Comparison of ENCODE assay signal across 8 cellular contexts in the genomic region with DNA sequence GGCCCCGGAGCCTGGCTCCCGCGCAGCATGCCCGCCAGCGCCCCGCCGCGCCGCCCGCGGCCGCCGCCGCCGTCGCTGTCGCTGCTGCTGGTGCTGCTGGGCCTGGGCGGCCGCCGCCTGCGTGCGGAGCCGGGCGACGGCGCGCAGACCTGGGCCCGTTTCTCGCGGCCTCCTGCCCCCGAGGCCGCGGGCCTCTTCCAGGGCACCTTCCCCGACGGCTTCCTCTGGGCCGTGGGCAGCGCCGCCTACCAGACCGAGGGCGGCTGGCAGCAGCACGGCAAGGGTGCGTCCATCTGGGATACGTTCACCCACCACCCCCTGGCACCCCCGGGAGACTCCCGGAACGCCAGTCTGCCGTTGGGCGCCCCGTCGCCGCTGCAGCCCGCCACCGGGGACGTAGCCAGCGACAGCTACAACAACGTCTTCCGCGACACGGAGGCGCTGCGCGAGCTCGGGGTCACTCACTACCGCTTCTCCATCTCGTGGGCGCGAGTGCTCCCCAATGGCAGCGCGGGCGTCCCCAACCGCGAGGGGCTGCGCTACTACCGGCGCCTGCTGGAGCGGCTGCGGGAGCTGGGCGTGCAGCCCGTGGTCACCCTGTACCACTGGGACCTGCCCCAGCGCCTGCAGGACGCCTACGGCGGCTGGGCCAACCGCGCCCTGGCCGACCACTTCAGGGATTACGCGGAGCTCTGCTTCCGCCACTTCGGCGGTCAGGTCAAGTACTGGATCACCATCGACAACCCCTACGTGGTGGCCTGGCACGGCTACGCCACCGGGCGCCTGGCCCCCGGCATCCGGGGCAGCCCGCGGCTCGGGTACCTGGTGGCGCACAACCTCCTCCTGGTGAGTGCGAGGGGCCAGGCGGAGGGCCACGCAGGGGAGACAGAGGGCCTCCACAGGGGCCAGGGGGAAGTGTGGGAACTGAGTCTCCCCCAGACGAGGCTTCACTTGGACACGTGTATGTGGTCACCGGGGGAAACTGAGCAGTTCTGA. TPM values are rescaled to one million over a fixed set of nuclear protein-coding genes. Genes with fewer than 3 reads are reported as not detected.
A peak's percentile ranks its signal among the peaks of the same experiment; 100 is the strongest.
DNase-seq lines count a peak whose midpoint lies in the region; ATAC-seq and TF ChIP-seq lines count a peak whose summit lies in the region.

Gene KL (plus strand): TSS at position 10 of the 996 bp plus-strand sequence. CDS start 18 bp downstream, at position 28.

- intact Hi-C loops in activated CD4-positive, alpha-beta T cell treated with anti-CD3 and anti-CD28 coated beads, Interleukin-2, amount 10 ng/mL, durations not matched to agents 24 days and 14 days (cut with micrococcal nuclease), result loop anchor here (1.0 to 10.0 kb wide), 9 partner anchors 16 to 598 kb away; partner anchors contain the start of gene PDS5B

- peaks cover 11% of the 10 kb centered on the region for H3K4me1 Mint-ChIP-seq in activated CD4-positive, alpha-beta T cell treated with anti-CD3 and anti-CD28 coated beads, Interleukin-2, amount 10 ng/mL, durations not matched to agents 24 days and 14 days
- peaks cover 14% of the 10 kb centered on the region for H3K4me1 Mint-ChIP-seq in activated naive CD4-positive, alpha-beta T cell treated with anti-CD3 and anti-CD28 coated beads, Interleukin-2, amount 50 U/mL, for 24 hours

- peaks cover 63% of the 10 kb centered on the region for H3K27me3 Mint-ChIP-seq in activated CD4-positive, alpha-beta T cell treated with anti-CD3 and anti-CD28 coated beads, Interleukin-2, amount 10 ng/mL, durations not matched to agents 24 days and 14 days
- H3K27me3 Mint-ChIP-seq in activated naive CD4-positive, alpha-beta T cell treated with anti-CD3 and anti-CD28 coated beads, Interleukin-2, amount 50 U/mL, for 24 hours, result peaks cover 54% of the 10 kb centered on the region

- peak; percentile 29 for ATAC-seq in HG03108 (IDR thresholded peaks at IDR 0.05; ENCODE audit: unreplicated experiment)

- no peak for TF ChIP-seq CTCF in retinal pigment epithelial cell (conservative IDR thresholded peaks at IDR 0.05; ENCODE audit: low read depth, low read length)

- H3K4me3 ChIP-seq in retinal pigment epithelial cell (ENCODE audit: low read length), result peak within 1 kb of the TSS; percentile 39

- peaks cover 4% of the 10 kb centered on the region for H3K9me3 Mint-ChIP-seq in activated CD4-positive, alpha-beta T cell treated with anti-CD3 and anti-CD28 coated beads, Interleukin-2, amount 10 ng/mL, durations not matched to agents 24 days and 14 days
- no peaks in the 10 kb centered on the region for H3K9me3 Mint-ChIP-seq in activated naive CD4-positive, alpha-beta T cell treated with anti-CD3 and anti-CD28 coated beads, Interleukin-2, amount 50 U/mL, for 24 hours

- peak; percentile 77 for DNase-seq in activated CD4-positive, alpha-beta T cell treated with anti-CD3 and anti-CD28 coated beads, Interleukin-2, amount 10 ng/mL, durations not matched to agents 24 days and 14 days
- DNase-seq in activated CD4-positive, alpha-beta T cell treated with anti-CD3 and anti-CD28 coated beads for 4 hours, result no peak
- DNase-seq in hepatic stellate cell (ENCODE audit: low spot score) (peak; percentile 17), retinal pigment epithelial cell (ENCODE audit: low read depth) (no peak), NCI-H187 (lab: John Stamatoyannopoulos, UW) (no peak)
- no peak for DNase-seq in NK-92 treated with Interleukin-12 subunit alpha and Interleukin-12 subunit beta, amount 100 ng/mL, for 24 hours (lab: John Stamatoyannopoulos, UW)

- H3K27ac Mint-ChIP-seq in activated CD4-positive, alpha-beta T cell treated with anti-CD3 and anti-CD28 coated beads, Interleukin-2, amount 10 ng/mL, durations not matched to agents 24 days and 14 days, result peak within 1 kb of the TSS; percentile 68
- H3K27ac Mint-ChIP-seq in activated naive CD4-positive, alpha-beta T cell treated with anti-CD3 and anti-CD28 coated beads, Interleukin-2, amount 50 U/mL, for 24 hours, result no peak within 1 kb of the TSS

- H3K4me3 Mint-ChIP-seq in activated CD4-positive, alpha-beta T cell treated with anti-CD3 and anti-CD28 coated beads, Interleukin-2, amount 10 ng/mL, durations not matched to agents 24 days and 14 days, result peak within 1 kb of the TSS; percentile 76
- H3K4me3 Mint-ChIP-seq in activated naive CD4-positive, alpha-beta T cell treated with anti-CD3 and anti-CD28 coated beads, Interleukin-2, amount 50 U/mL, for 24 hours, result peak within 1 kb of the TSS; percentile 77

- no peaks in the 10 kb centered on the region for H3K36me3 Mint-ChIP-seq in activated CD4-positive, alpha-beta T cell treated with anti-CD3 and anti-CD28 coated beads, Interleukin-2, amount 10 ng/mL, durations not matched to agents 24 days and 14 days (ENCODE audit: low read depth)
- H3K36me3 Mint-ChIP-seq in activated naive CD4-positive, alpha-beta T cell treated with anti-CD3 and anti-CD28 coated beads, Interleukin-2, amount 50 U/mL, for 24 hours, result no peaks in the 10 kb centered on the region

RNA-seq across cellular contexts. Expression of gene KL, which starts in this region (rescaled TPM):
- total RNA-seq in activated CD4-positive, alpha-beta T cell treated with anti-CD3 and anti-CD28 coated beads, Interleukin-2, amount 10 ng/mL, durations not matched to agents 24 days and 14 days, result 0.59 and 0.75 TPM in 2 replicates

Comparison
In these comparisons a context has a peak if more than half of its experiments do, and no peak if none do; other contexts are left out.
1. Peak in DNase-seq in activated CD4-positive, alpha-beta T cell treated with anti-CD3 and anti-CD28 coated beads, Interleukin-2, amount 10 ng/mL, durations not matched to agents 24 days and 14 days; RNA of the gene not detected or under 1 TPM.